In the genomic region with DNA sequence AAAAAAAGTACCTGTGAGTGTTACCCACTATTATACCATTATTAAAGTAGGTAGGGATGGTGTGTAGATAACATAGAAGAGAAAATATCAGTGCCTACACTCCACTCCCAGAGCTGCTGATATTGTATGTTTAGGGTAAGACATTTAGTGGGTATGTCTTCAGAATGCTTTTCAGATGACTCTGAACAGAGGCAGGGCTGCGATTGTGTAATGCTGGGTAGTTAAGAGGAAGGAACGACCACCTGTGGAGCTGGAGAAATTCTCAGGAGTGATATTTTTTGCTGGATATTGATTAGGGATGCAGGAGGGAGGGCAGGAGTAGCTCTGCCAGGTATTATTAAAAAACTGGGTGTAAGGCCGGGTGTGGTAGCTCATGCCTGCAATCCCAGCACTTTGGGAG, we compare ENCODE assay signal across 13 cellular contexts. TPM values are rescaled to one million over a fixed set of nuclear protein-coding genes. Genes with fewer than 3 reads are reported as not detected.
DNase-seq lines count a peak whose midpoint lies in the region; ATAC-seq, FAIRE-seq and TF ChIP-seq lines count a peak whose summit lies in the region.
"Had no signal": no experiment of that assay in that cellular context is flagged by ENCODE, and none has a peak within 500 bp of the region (broad histone marks: within the 10 kb centered on the region; RNA-seq: fewer than 3 reads in every experiment).

No MANE protein-coding gene starts in this region.

- TF ChIP-seq CTCF in HepG2 (CRISPR knock-in tag; IDR thresholded peaks at IDR 0.05) (no peak), right lobe of liver (IDR thresholded peaks at IDR 0.05) (no peak), BE2C (IDR thresholded peaks at IDR 0.05; ENCODE audit: low read depth, low read length) (no peak)

- TF ChIP-seq RAD21 in HepG2 (CRISPR knock-in tag; IDR thresholded peaks at IDR 0.05), result no peak

- no peak for ATAC-seq in HepG2
- ATAC-seq in right lobe of liver, result no peak
- no peak for ATAC-seq in stimulated activated memory B cell treated with anti-CD40 and anti-IgM and Interleukin-4, amounts not matched to agents 10 μg/mL and 1 μg/mL and 100 μg/mL, for 72 hours

- CTCF ChIA-PET in HepG2 (lab: Yijun Ruan, JAX; ENCODE audit: low intra/inter-chr PET ratio, low total read pairs), result no interaction called here

- no peak overlapping the region; a peak in 1 of 6 replicates for H3K4me3 ChIP-seq in HepG2 (replicated peaks in 1 of 3; ENCODE audit: insufficient read depth in 1 of 3, low read depth in 2 of 3, low read length in 3 of 3)
- H3K4me3 ChIP-seq in right lobe of liver, result no peak overlapping the region
- no peak overlapping the region for H3K4me3 ChIP-seq in H7 (ENCODE audit: insufficient read depth, low read depth, low read length)
- H3K4me3 ChIP-seq in BE2C (ENCODE audit: low read depth, low read length), result no peak overlapping the region

- H3K27me3 Mint-ChIP-seq in activated T-helper 1 cell treated with anti-CD3 and anti-CD28 coated beads, Interleukin-12 subunit alpha, Interleukin-12 subunit beta, Interleukin-2, Interleukin-4 antibody, amounts not matched to agents 30 ng/mL and 10 ng/mL and 1 ng/mL, durations not matched to agents 14 hours and 24 hours and 36 hours (ENCODE audit: insufficient read depth), result no peaks in the 10 kb centered on the region
- no peaks in the 10 kb centered on the region for H3K27me3 Mint-ChIP-seq in stimulated activated memory B cell treated with anti-CD40 and anti-IgM and Interleukin-4, amounts not matched to agents 10 μg/mL and 1 μg/mL and 100 μg/mL, for 72 hours
- H3K27me3 Mint-ChIP-seq: activated CD4-positive, alpha-beta memory T cell treated with anti-CD3 and anti-CD28 coated beads for 36 hours had no signal

- peaks cover 36% of the 10 kb centered on the region for H3K36me3 Mint-ChIP-seq in activated T-helper 1 cell treated with anti-CD3 and anti-CD28 coated beads, Interleukin-12 subunit alpha, Interleukin-12 subunit beta, Interleukin-2, Interleukin-4 antibody, amounts not matched to agents 30 ng/mL and 10 ng/mL and 1 ng/mL, durations not matched to agents 14 hours and 24 hours and 36 hours (ENCODE audit: low read depth)
- peaks cover 32% of the 10 kb centered on the region for H3K36me3 Mint-ChIP-seq in stimulated activated memory B cell treated with anti-CD40 and anti-IgM and Interleukin-4, amounts not matched to agents 10 μg/mL and 1 μg/mL and 100 μg/mL, for 72 hours

- H3K4me1 ChIP-seq in HepG2 (ENCODE audit: insufficient read depth, low read length) (peaks cover 73% of the 10 kb centered on the region), right lobe of liver (peaks cover 0 to 21% (median 4%) of the 10 kb centered on the region in 4 donors), BE2C (no peaks in the 10 kb centered on the region)

- TF ChIP-seq EP300 in HepG2 (IDR thresholded peaks at IDR 0.05; ENCODE audit: low read depth in 2 of 2, low read length in 2 of 2), result no peak
- TF ChIP-seq EP300 in HepG2 (CRISPR knock-in tag; IDR thresholded peaks at IDR 0.05; ENCODE audit: borderline replicate concordance), result no peak

- TF ChIP-seq POLR2A in HepG2 (IDR thresholded peaks at IDR 0.05; ENCODE audit: insufficient read depth in 1 of 2, low read depth in 2 of 2, low read length in 2 of 2), result no peak
- no peak for TF ChIP-seq POLR2A in right lobe of liver (IDR thresholded peaks at IDR 0.05)

- H3K27me3 ChIP-seq in HepG2 (ENCODE audit: control insufficient read depth in 1 of 2, insufficient read depth in 2 of 2, low read length in 2 of 2) (no peaks in the 10 kb centered on the region; a peak in 1 of 5 replicates), right lobe of liver (no peaks in the 10 kb centered on the region), H7 (ENCODE audit: control insufficient read depth, insufficient read depth, low read length) (no peaks in the 10 kb centered on the region), BE2C (no peaks in the 10 kb centered on the region)

- H3K27ac ChIP-seq in HepG2 (ENCODE audit: extremely low read length, insufficient read depth, low read length) (no peak overlapping the region), right lobe of liver (no peak overlapping the region)
- H3K27ac ChIP-seq: C4-2B had no signal

- BruUV-seq in HepG2 (replicated peaks; lab: Mats Ljungman, UMichigan), result no TSS peak

- no peak overlapping the region for H2AFZ ChIP-seq in HepG2 (ENCODE audit: low read length)

- H4K20me1 ChIP-seq in HepG2 (ENCODE audit: insufficient read depth, low read length), result peaks cover 3% of the 10 kb centered on the region; the same call in 1 of the 2 replicates

- H3K27ac Mint-ChIP-seq in activated T-helper 1 cell treated with anti-CD3 and anti-CD28 coated beads, Interleukin-12 subunit alpha, Interleukin-12 subunit beta, Interleukin-2, Interleukin-4 antibody, amounts not matched to agents 30 ng/mL and 10 ng/mL and 1 ng/mL, durations not matched to agents 14 hours and 24 hours and 36 hours, result no peak overlapping the region
- H3K27ac Mint-ChIP-seq in stimulated activated memory B cell treated with anti-CD40 and anti-IgM and Interleukin-4, amounts not matched to agents 10 μg/mL and 1 μg/mL and 100 μg/mL, for 72 hours, result peak overlapping the region; percentile 11
- H3K27ac Mint-ChIP-seq: activated CD4-positive, alpha-beta memory T cell treated with anti-CD3 and anti-CD28 coated beads for 36 hours had no signal

- FAIRE-seq in HepG2 (lab: Jason Lieb, UNC), result no peak

- in situ Hi-C loops in HepG2 (cut with HindIII; ENCODE audit: extremely low pct_ligation_motif_present, low pct_unique_long_range_greater_than_20kb), result no loop called here

- WGBS in HepG2 (ENCODE audit: low lambda C conversion rate), result 72% methylated on average over 3 of the region's 3 CpGs
- 83% methylated on average over 3 of the region's 3 CpGs for WGBS in right lobe of liver (ENCODE audit: insufficient coverage, low coverage, low lambda C conversion rate, missing lambda C conversion rate)

- peak overlapping the region; percentile 65 for H3K4me2 ChIP-seq in HepG2 (ENCODE audit: low read depth, low read length)

- peaks cover 66% of the 10 kb centered on the region for H3K79me2 ChIP-seq in HepG2 (ENCODE audit: insufficient read depth, low read length)

- H3K36me3 ChIP-seq in HepG2 (replicated peaks in 1 of 2; ENCODE audit: control insufficient read depth in 1 of 2, insufficient read depth in 2 of 2, low read length in 2 of 2) (peaks cover 6 to 27% of the 10 kb centered on the region in 2 experiments), right lobe of liver (peaks cover 0 to 9% (median 0%) of the 10 kb centered on the region in 4 donors), H7 (replicated peaks; ENCODE audit: control insufficient read depth, insufficient read depth, low read length) (no peaks in the 10 kb centered on the region; the same call in none of the 2 replicates), BE2C (0 out of 2 replicates have a peak, but pooled peaks cover 3% of the 10 kb centered on the region)

- no peaks in the 10 kb centered on the region for H3K9me3 ChIP-seq in HepG2 (ENCODE audit: low read length)
- no peaks in the 10 kb centered on the region for H3K9me3 ChIP-seq in right lobe of liver
- H3K9me3 ChIP-seq in BE2C, result no peaks in the 10 kb centered on the region

- no peak for DNase-seq in HepG2 (ENCODE audit: low spot score)
- no peak for DNase-seq in right lobe of liver
- no peak for DNase-seq in activated T-helper 1 cell treated with anti-CD3 and anti-CD28 coated beads, Interleukin-12 subunit alpha, Interleukin-12 subunit beta, Interleukin-2, Interleukin-4 antibody, amounts not matched to agents 30 ng/mL and 10 ng/mL and 1 ng/mL, durations not matched to agents 14 hours and 24 hours and 36 hours (ENCODE audit: low spot score)
- DNase-seq in fibroblast of peridontal ligament (ENCODE audit: extremely low read depth), result peak; percentile 19
- DNase-seq in H7, result no peak
- DNase-seq in BE2C, result no peak
- no peak for DNase-seq in C1 segment of cervical spinal cord (lab: John Stamatoyannopoulos, UW)
- DNase-seq: activated CD4-positive, alpha-beta memory T cell treated with anti-CD3 and anti-CD28 coated beads for 36 hours; aorta; NCI-H1694; NCI-H774 had no signal

- intact Hi-C loops in HepG2 (cut with micrococcal nuclease; ENCODE audit: unreplicated experiment) (no loop called here), right lobe of liver (cut with DNase I) (no loop called here)
- intact Hi-C loops in activated T-helper 1 cell treated with anti-CD3 and anti-CD28 coated beads, Interleukin-12 subunit alpha, Interleukin-12 subunit beta, Interleukin-2, Interleukin-4 antibody, amounts not matched to agents 30 ng/mL and 10 ng/mL and 1 ng/mL, durations not matched to agents 14 hours and 24 hours and 36 hours (cut with micrococcal nuclease), result loop anchor here (10.0 kb wide), 2 partner anchors 1479 to 1761 kb away; a partner anchor contains a TSS

- H3K9ac ChIP-seq in HepG2 (ENCODE audit: insufficient read depth, low read depth, low read length), result peak overlapping the region; percentile 41; the same call in 1 of the 2 replicates

- H3K4me3 Mint-ChIP-seq in activated T-helper 1 cell treated with anti-CD3 and anti-CD28 coated beads, Interleukin-12 subunit alpha, Interleukin-12 subunit beta, Interleukin-2, Interleukin-4 antibody, amounts not matched to agents 30 ng/mL and 10 ng/mL and 1 ng/mL, durations not matched to agents 14 hours and 24 hours and 36 hours, result peak overlapping the region; percentile 41
- no peak overlapping the region for H3K4me3 Mint-ChIP-seq in stimulated activated memory B cell treated with anti-CD40 and anti-IgM and Interleukin-4, amounts not matched to agents 10 μg/mL and 1 μg/mL and 100 μg/mL, for 72 hours
- H3K4me3 Mint-ChIP-seq: activated CD4-positive, alpha-beta memory T cell treated with anti-CD3 and anti-CD28 coated beads for 36 hours had no signal

- H3K9me3 Mint-ChIP-seq in activated T-helper 1 cell treated with anti-CD3 and anti-CD28 coated beads, Interleukin-12 subunit alpha, Interleukin-12 subunit beta, Interleukin-2, Interleukin-4 antibody, amounts not matched to agents 30 ng/mL and 10 ng/mL and 1 ng/mL, durations not matched to agents 14 hours and 24 hours and 36 hours, result no peaks in the 10 kb centered on the region
- H3K9me3 Mint-ChIP-seq in stimulated activated memory B cell treated with anti-CD40 and anti-IgM and Interleukin-4, amounts not matched to agents 10 μg/mL and 1 μg/mL and 100 μg/mL, for 72 hours, result no peaks in the 10 kb centered on the region
- H3K9me3 Mint-ChIP-seq: activated CD4-positive, alpha-beta memory T cell treated with anti-CD3 and anti-CD28 coated beads for 36 hours had no signal

- POLR2A ChIA-PET in HepG2 (lab: Yijun Ruan, JAX), result interaction anchor here (0.6 to 1.0 kb wide), 2 partner anchors 38 to 53 kb away, joined by 3 read pairs; a partner anchor contains a TSS

- H3K4me1 Mint-ChIP-seq in activated T-helper 1 cell treated with anti-CD3 and anti-CD28 coated beads, Interleukin-12 subunit alpha, Interleukin-12 subunit beta, Interleukin-2, Interleukin-4 antibody, amounts not matched to agents 30 ng/mL and 10 ng/mL and 1 ng/mL, durations not matched to agents 14 hours and 24 hours and 36 hours (ENCODE audit: low read depth), result peaks cover 66% of the 10 kb centered on the region
- H3K4me1 Mint-ChIP-seq in stimulated activated memory B cell treated with anti-CD40 and anti-IgM and Interleukin-4, amounts not matched to agents 10 μg/mL and 1 μg/mL and 100 μg/mL, for 72 hours, result peaks cover 55% of the 10 kb centered on the region

RNA-seq across cellular contexts. Expression of a gene that starts 2.8 kb away (rescaled TPM):
- 100 and 114 TPM in 2 replicates for total RNA-seq in HepG2 (2016; rRNA removed; fragmentation: Illumina TruSeq; extraction: Trizol)
- 34.2 and 39.4 TPM in 2 replicates for total RNA-seq in HepG2 (2016; cell fraction: cytosol; rRNA removed; fragmentation: Illumina TruSeq; extraction: Trizol; ENCODE audit: low read depth)
- total RNA-seq in HepG2 (2016; cell fraction: insoluble cytoplasmic fraction; rRNA removed; fragmentation: Illumina TruSeq; extraction: Trizol), result 93.7 and 119 TPM in 2 replicates
- total RNA-seq in HepG2 (2016; cell fraction: membrane; rRNA removed; fragmentation: Illumina TruSeq; extraction: Trizol), result 65.8 and 70.3 TPM in 2 replicates
- total RNA-seq in HepG2 (2016; cell fraction: nucleus; rRNA removed; fragmentation: Illumina TruSeq; extraction: Trizol), result 79.5 and 91.1 TPM in 2 replicates
- 202 and 209 TPM in 2 replicates for polyA plus RNA-seq in HepG2 (2011; rRNA removed)
- 91.7 and 128 TPM in 2 replicates for polyA plus RNA-seq in HepG2 (2011; cell fraction: cytosol; rRNA removed)
- 359 and 415 TPM in 2 replicates for polyA plus RNA-seq in HepG2 (2011; cell fraction: nucleus; rRNA removed)
- 100 and 126 TPM in 2 replicates for polyA plus RNA-seq in HepG2 (2012)
- 35.1 and 35.8 TPM in 2 replicates for polyA plus RNA-seq in HepG2 (2016; cell fraction: cytosol; fragmentation: Illumina TruSeq; extraction: Trizol; ENCODE audit: low read depth)
- 160 and 184 TPM in 2 replicates for polyA plus RNA-seq in HepG2 (2016; cell fraction: insoluble cytoplasmic fraction; fragmentation: Illumina TruSeq; extraction: Trizol; ENCODE audit: low read depth)
- 62.2 and 66.8 TPM in 2 replicates for polyA plus RNA-seq in HepG2 (2016; cell fraction: membrane; fragmentation: Illumina TruSeq; extraction: Trizol; ENCODE audit: low read depth)
- polyA plus RNA-seq in HepG2 (2016; cell fraction: nucleus; fragmentation: Illumina TruSeq; extraction: Trizol; ENCODE audit: insufficient read depth, low read depth), result 277 TPM in 2 replicates
- polyA minus RNA-seq in HepG2 (2011; rRNA and poly(A)+ RNA removed; ENCODE audit: low replicate concordance), result 74.3 and 87.7 TPM in 2 replicates
- polyA minus RNA-seq in HepG2 (2011; cell fraction: cytosol; rRNA and poly(A)+ RNA removed), result 102 and 132 TPM in 2 replicates
- polyA minus RNA-seq in HepG2 (2011; cell fraction: nucleus; rRNA and poly(A)+ RNA removed), result 80.2 and 123 TPM in 2 replicates
- total RNA-seq in right lobe of liver, result 10 to 100 TPM; 17.0 to 28.5 (median 21.5) TPM
- 70.6 and 74.7 TPM in 2 replicates for total RNA-seq in activated T-helper 1 cell treated with anti-CD3 and anti-CD28 coated beads, Interleukin-12 subunit alpha, Interleukin-12 subunit beta, Interleukin-2, Interleukin-4 antibody, amounts not matched to agents 30 ng/mL and 10 ng/mL and 1 ng/mL, durations not matched to agents 14 hours and 24 hours and 36 hours
- 68.6 and 72.6 TPM in 2 replicates for total RNA-seq in H7 (2014; rRNA removed; shearing (Covaris generic))
- polyA plus RNA-seq in BE2C (2012; ENCODE audit: insufficient read depth, insufficient read length, low read depth), result 17.6 TPM

RNA-seq across cellular contexts. Expression of a gene that starts 53.0 kb away (rescaled TPM):
- total RNA-seq in HepG2 (2016; rRNA removed; fragmentation: Illumina TruSeq; extraction: Trizol) (45.7 and 109 TPM in 2 replicates), right lobe of liver (10 to 100 TPM; 20.3 to 45.4 (median 32.2) TPM)
- total RNA-seq in HepG2 (2016; cell fraction: cytosol; rRNA removed; fragmentation: Illumina TruSeq; extraction: Trizol; ENCODE audit: low read depth), result 31.6 and 37.7 TPM in 2 replicates
- 40.9 and 111 TPM in 2 replicates for total RNA-seq in HepG2 (2016; cell fraction: insoluble cytoplasmic fraction; rRNA removed; fragmentation: Illumina TruSeq; extraction: Trizol)
- 40.3 and 50.9 TPM in 2 replicates for total RNA-seq in HepG2 (2016; cell fraction: membrane; rRNA removed; fragmentation: Illumina TruSeq; extraction: Trizol)
- total RNA-seq in HepG2 (2016; cell fraction: nucleus; rRNA removed; fragmentation: Illumina TruSeq; extraction: Trizol), result 138 and 175 TPM in 2 replicates
- polyA plus RNA-seq in HepG2 (2011; rRNA removed), result 87.2 and 87.6 TPM in 2 replicates
- polyA plus RNA-seq in HepG2 (2011; cell fraction: cytosol; rRNA removed), result 33.2 and 46.3 TPM in 2 replicates
- 67.6 and 82.1 TPM in 2 replicates for polyA plus RNA-seq in HepG2 (2011; cell fraction: nucleus; rRNA removed)
- polyA plus RNA-seq in HepG2 (2012), result 91.6 and 103 TPM in 2 replicates
- polyA plus RNA-seq in HepG2 (2016; cell fraction: cytosol; fragmentation: Illumina TruSeq; extraction: Trizol; ENCODE audit: low read depth), result 12.2 and 15.7 TPM in 2 replicates
- 37.5 and 38.4 TPM in 2 replicates for polyA plus RNA-seq in HepG2 (2016; cell fraction: insoluble cytoplasmic fraction; fragmentation: Illumina TruSeq; extraction: Trizol; ENCODE audit: low read depth)
- 22.7 and 27.3 TPM in 2 replicates for polyA plus RNA-seq in HepG2 (2016; cell fraction: membrane; fragmentation: Illumina TruSeq; extraction: Trizol; ENCODE audit: low read depth)
- 273 and 274 TPM in 2 replicates for polyA plus RNA-seq in HepG2 (2016; cell fraction: nucleus; fragmentation: Illumina TruSeq; extraction: Trizol; ENCODE audit: insufficient read depth, low read depth)
- polyA minus RNA-seq in HepG2 (2011; rRNA and poly(A)+ RNA removed; ENCODE audit: low replicate concordance), result 41.3 and 47.7 TPM in 2 replicates
- 41.9 and 57.0 TPM in 2 replicates for polyA minus RNA-seq in HepG2 (2011; cell fraction: cytosol; rRNA and poly(A)+ RNA removed)
- polyA minus RNA-seq in HepG2 (2011; cell fraction: nucleus; rRNA and poly(A)+ RNA removed), result 147 and 171 TPM in 2 replicates
- 54.8 and 55.9 TPM in 2 replicates for total RNA-seq in activated T-helper 1 cell treated with anti-CD3 and anti-CD28 coated beads, Interleukin-12 subunit alpha, Interleukin-12 subunit beta, Interleukin-2, Interleukin-4 antibody, amounts not matched to agents 30 ng/mL and 10 ng/mL and 1 ng/mL, durations not matched to agents 14 hours and 24 hours and 36 hours
- total RNA-seq in H7 (2014; rRNA removed; shearing (Covaris generic)), result 17.9 and 29.9 TPM in 2 replicates
- polyA plus RNA-seq in BE2C (2012; ENCODE audit: insufficient read depth, insufficient read length, low read depth), result 7.9 TPM
